In genomic region chr3:141860086-141860669, GRCh38 we compare ENCODE assay signal across 25 cellular contexts. TPM values are rescaled to one million over a fixed set of nuclear protein-coding genes. Genes with fewer than 3 reads are reported as not detected.
DNase-seq lines count a peak whose midpoint lies in the region; TF ChIP-seq lines count a peak whose summit lies in the region.
"Had no signal": no experiment of that assay in that cellular context is flagged by ENCODE, and none has a peak within 500 bp of the region (broad histone marks: within the 10 kb centered on the region; RNA-seq: fewer than 3 reads in every experiment).

No MANE protein-coding gene starts in this region.

- peak overlapping the region; percentile 64; the same call in 1 of the 2 replicates for H2AFZ ChIP-seq in GM23248

- no peaks in the 10 kb centered on the region for H3K9me3 Mint-ChIP-seq in neural crest cell
- H3K9me3 Mint-ChIP-seq: activated naive CD4-positive, alpha-beta T cell treated with anti-CD3 and anti-CD28 coated beads, Interleukin-2, amount 50 U/mL, for 72 hours; activated T-helper 17 cell treated with anti-CD3 and anti-CD28 coated beads, Interleukin-2, amount 50 U/mL, for 72 hours; central memory CD8-positive, alpha-beta T cell; immature natural killer cell; type B pancreatic cell had no signal

- DNase-seq in GM23248 (no peak), ascending aorta (ENCODE audit: low spot score in 2 of 2) (no peak), left ventricle myocardium inferior (no peak), neural crest cell (ENCODE audit: low read depth, low spot score) (no peak), NCI-H524 treated with DMSO at 0.1 percent for 48 hours (lab: John Stamatoyannopoulos, UW) (no peak), OCI-M1 (lab: John Stamatoyannopoulos, UW) (no peak), SW480 (ENCODE audit: low spot score) (no peak)
- no peak for DNase-seq in stimulated activated CD4-positive, alpha-beta T cell treated with anti-CD3 and anti-CD28 coated beads, Interleukin-2, amount 100 ng/mL, for 48 hours
- DNase-seq: activated CD8-positive, alpha-beta memory T cell treated with anti-CD3 and anti-CD28 coated beads, Interleukin-2, amount 50 U/mL, for 4 hours; aorta; BE2C; DMS53; dorsolateral prefrontal cortex; hippocampal formation; immature natural killer cell; Karpas-422; MV-4-11; NCI-H146; NCI-H2171; NCI-H524 had no signal

- TF ChIP-seq CTCF in ascending aorta (IDR thresholded peaks at IDR 0.05) (no peak), left ventricle myocardium inferior (IDR thresholded peaks at IDR 0.05; ENCODE audit: borderline replicate concordance) (no peak), neural crest cell (conservative IDR thresholded peaks at IDR 0.05) (no peak)

- 66 to 70% methylated on average over 2 of the region's 2 CpGs for WGBS in GM23248 (ENCODE audit: low coverage in 1 of 2, low lambda C conversion rate in 2 of 2, missing lambda C conversion rate in 2 of 2), 2 experiments

- peak overlapping the region; percentile 18 for H3K4me3 Mint-ChIP-seq in neural crest cell
- H3K4me3 Mint-ChIP-seq: activated T-helper 17 cell treated with anti-CD3 and anti-CD28 coated beads, Interleukin-2, amount 50 U/mL, for 72 hours; central memory CD8-positive, alpha-beta T cell; immature natural killer cell; type B pancreatic cell had no signal

- no peak overlapping the region for H3K9ac ChIP-seq in GM23248

- no peaks in the 10 kb centered on the region for H3K27me3 Mint-ChIP-seq in neural crest cell (ENCODE audit: low read depth)
- H3K27me3 Mint-ChIP-seq: activated T-helper 17 cell treated with anti-CD3 and anti-CD28 coated beads, Interleukin-2, amount 50 U/mL, for 72 hours; central memory CD8-positive, alpha-beta T cell; type B pancreatic cell had no signal

- H3K27ac Mint-ChIP-seq in neural crest cell (ENCODE audit: unreplicated experiment), result peak overlapping the region; percentile 93
- H3K27ac Mint-ChIP-seq: activated naive CD4-positive, alpha-beta T cell treated with anti-CD3 and anti-CD28 coated beads, Interleukin-2, amount 50 U/mL, for 72 hours; activated T-helper 17 cell treated with anti-CD3 and anti-CD28 coated beads, Interleukin-2, amount 50 U/mL, for 72 hours; type B pancreatic cell had no signal

- no peaks in the 10 kb centered on the region for H3K79me2 ChIP-seq in GM23248 (ENCODE audit: insufficient read depth)

- no peaks in the 10 kb centered on the region for H3K36me3 Mint-ChIP-seq in neural crest cell (ENCODE audit: low read depth)
- H3K36me3 Mint-ChIP-seq: activated naive CD4-positive, alpha-beta T cell treated with anti-CD3 and anti-CD28 coated beads, Interleukin-2, amount 50 U/mL, for 72 hours; immature natural killer cell; type B pancreatic cell had no signal

- H3K4me3 ChIP-seq in GM23248 (no peak overlapping the region), ascending aorta (no peak overlapping the region), left ventricle myocardium inferior (no peak overlapping the region)
- H3K4me3 ChIP-seq: dorsolateral prefrontal cortex had no signal

- no peaks in the 10 kb centered on the region for H3K9me3 ChIP-seq in GM23248 (ENCODE audit: low read depth)
- no peaks in the 10 kb centered on the region for H3K9me3 ChIP-seq in ascending aorta
- H3K9me3 ChIP-seq in left ventricle myocardium inferior (replicated peaks), result no peaks in the 10 kb centered on the region
- H3K9me3 ChIP-seq: BE2C had no signal

- H3K4me1 Mint-ChIP-seq in neural crest cell, result peaks cover 32% of the 10 kb centered on the region
- H3K4me1 Mint-ChIP-seq: activated T-helper 17 cell treated with anti-CD3 and anti-CD28 coated beads, Interleukin-2, amount 50 U/mL, for 72 hours; central memory CD8-positive, alpha-beta T cell; immature natural killer cell had no signal

- peaks cover 3% of the 10 kb centered on the region; the same call in 1 of the 2 replicates for H3F3A ChIP-seq in GM23248 (ENCODE audit: insufficient read depth)

- no peaks in the 10 kb centered on the region for H3K9me2 ChIP-seq in GM23248 (ENCODE audit: insufficient read depth)

- intact Hi-C loops in ascending aorta (cut with DNase I) (no loop called here), left ventricle myocardium inferior (cut with micrococcal nuclease) (no loop called here)

- no peaks in the 10 kb centered on the region for H4K20me1 ChIP-seq in GM23248 (ENCODE audit: insufficient read depth)

- H3K27me3 ChIP-seq in GM23248 (replicated peaks; ENCODE audit: insufficient read depth) (no peaks in the 10 kb centered on the region), ascending aorta (no peaks in the 10 kb centered on the region), left ventricle myocardium inferior (ENCODE audit: low read depth) (no peaks in the 10 kb centered on the region)
- H3K27me3 ChIP-seq: BE2C had no signal

- no peaks in the 10 kb centered on the region for H3K4me1 ChIP-seq in GM23248 (ENCODE audit: insufficient read depth)
- H3K4me1 ChIP-seq in ascending aorta, result no peaks in the 10 kb centered on the region
- peaks cover 33% of the 10 kb centered on the region for H3K4me1 ChIP-seq in left ventricle myocardium inferior

- no peak overlapping the region for H3K27ac ChIP-seq in GM23248
- peak overlapping the region; percentile 17 to 18 for H3K27ac ChIP-seq in ascending aorta
- H3K27ac ChIP-seq in left ventricle myocardium inferior (replicated peaks), result peak overlapping the region; percentile 76
- H3K27ac ChIP-seq: dorsolateral prefrontal cortex, epithelial cell of prostate had no signal

- in situ Hi-C loops in GM23248 (cut with MboI), result no loop called here

- H3K36me3 ChIP-seq in GM23248 (ENCODE audit: low read depth) (no peaks in the 10 kb centered on the region), ascending aorta (no peaks in the 10 kb centered on the region), left ventricle myocardium inferior (no peaks in the 10 kb centered on the region)
- H3K36me3 ChIP-seq: BE2C had no signal

- no peak overlapping the region for H3K4me2 ChIP-seq in GM23248 (ENCODE audit: unreplicated experiment)

RNA-seq across cellular contexts. Expression of gene ATP1B3, which starts 16.3 kb away (rescaled TPM):
- 65.4 and 73.6 TPM in 2 replicates for total RNA-seq in GM23248 (2014; rRNA removed; shearing (Covaris generic))
- polyA plus RNA-seq in GM23248 (2016; fragmentation: Nextera tagmentation; extraction: Ambion mirVana), result 234 and 245 TPM in 2 replicates
- total RNA-seq in ascending aorta, result 108 TPM
- 34.5 TPM for total RNA-seq in left ventricle myocardium inferior
- total RNA-seq in neural crest cell, result 123 and 147 TPM in 2 replicates
